ENCODE assay signal across 26 cellular contexts in genomic region chr15:25397110-25397509, GRCh38. TPM values are rescaled to one million over a fixed set of nuclear protein-coding genes. Genes with fewer than 3 reads are reported as not detected.
A peak's percentile ranks its signal among the peaks of the same experiment; 100 is the strongest.
DNase-seq lines count a peak whose midpoint lies in the region; ATAC-seq and TF ChIP-seq lines count a peak whose summit lies in the region.
"Had no signal": no experiment of that assay in that cellular context is flagged by ENCODE, and none has a peak within 500 bp of the region (broad histone marks: within the 10 kb centered on the region; RNA-seq: fewer than 3 reads in every experiment).

No MANE protein-coding gene starts in this region.

- H3K36me3 ChIP-seq in mesenchymal stem cell (ENCODE audit: control insufficient read depth in 1 of 2, insufficient read depth in 2 of 2, low read depth in 1 of 2, low read length in 2 of 2) (peaks cover 10 to 21% of the 10 kb centered on the region in 2 experiments), sigmoid colon (peaks cover 0 to 8% (median 1%) of the 10 kb centered on the region in 4 donors), heart right ventricle (peaks cover 0 to 27% (median 5%) of the 10 kb centered on the region in 9 donors)

- intact Hi-C loops in dendritic cell treated with granulocyte-macrophage colony-stimulating factor and Interleukin-4, amounts not matched to agents 40 ng/mL and 50 ng/mL, for 4 days (cut with micrococcal nuclease), result no loop called here
- intact Hi-C loops in sigmoid colon (cut with DNase I) (no loop called here), heart right ventricle (cut with DNase I) (loop anchor here in 1 of 10 donors (5.0 kb wide), 1 partner anchor 35 kb away; no protein-coding TSS in a partner anchor)

- H4K91ac ChIP-seq in mesenchymal stem cell (ENCODE audit: low read length), result no peak overlapping the region

- peaks cover 46% of the 10 kb centered on the region for H3K36me3 Mint-ChIP-seq in dendritic cell treated with granulocyte-macrophage colony-stimulating factor and Interleukin-4, amounts not matched to agents 40 ng/mL and 50 ng/mL, for 4 days (ENCODE audit: low read depth)
- H3K36me3 Mint-ChIP-seq in stimulated activated memory B cell treated with anti-CD40 and anti-IgM and Interleukin-4, amounts not matched to agents 10 μg/mL and 1 μg/mL and 100 μg/mL, for 72 hours, result peaks cover 55% of the 10 kb centered on the region

- H2BK15ac ChIP-seq in mesenchymal stem cell (ENCODE audit: low read depth, poor library complexity, severe bottlenecking), result no peak overlapping the region

- H3K4me1 ChIP-seq in mesenchymal stem cell (ENCODE audit: control insufficient read depth, insufficient read depth, low read depth, low read length), result no peaks in the 10 kb centered on the region
- peaks cover 0 to 13% (median 5%) of the 10 kb centered on the region in 4 donors for H3K4me1 ChIP-seq in sigmoid colon
- peaks cover 0 to 64% (median 20%) of the 10 kb centered on the region in 9 donors for H3K4me1 ChIP-seq in heart right ventricle

- TF ChIP-seq EP300 in sigmoid colon (IDR thresholded peaks at IDR 0.05), result no peak

- no peak overlapping the region for H3K14ac ChIP-seq in mesenchymal stem cell (ENCODE audit: low read length in 2 of 2)

- H3K4me3 Mint-ChIP-seq in dendritic cell treated with granulocyte-macrophage colony-stimulating factor and Interleukin-4, amounts not matched to agents 40 ng/mL and 50 ng/mL, for 4 days, result no peak overlapping the region
- H3K4me3 Mint-ChIP-seq in stimulated activated memory B cell treated with anti-CD40 and anti-IgM and Interleukin-4, amounts not matched to agents 10 μg/mL and 1 μg/mL and 100 μg/mL, for 72 hours, result no peak overlapping the region
- H3K4me3 Mint-ChIP-seq: activated naive CD4-positive, alpha-beta T cell treated with anti-CD3 and anti-CD28 coated beads, Interleukin-2, amount 50 U/mL, for 24 hours; activated T-helper 1 cell treated with anti-CD3 and anti-CD28 coated beads, Interleukin-12 subunit alpha, Interleukin-12 subunit beta, Interleukin-2, Interleukin-4 antibody, amounts not matched to agents 30 ng/mL and 10 ng/mL and 1 ng/mL, durations not matched to agents 14 hours and 24 hours and 36 hours; nephron had no signal

- H2AK5ac ChIP-seq in mesenchymal stem cell (ENCODE audit: low read length, severe bottlenecking), result no peak overlapping the region

- H2BK5ac ChIP-seq in mesenchymal stem cell (ENCODE audit: low read depth, low read length, poor library complexity, severe bottlenecking), result no peak overlapping the region

- peaks cover 17% of the 10 kb centered on the region for H3K79me1 ChIP-seq in mesenchymal stem cell (replicated peaks; ENCODE audit: low read length, poor library complexity, severe bottlenecking)

- peak; percentile 36 for DNase-seq in EH (ENCODE audit: low read depth)
- DNase-seq in MV-4-11 (lab: John Stamatoyannopoulos, UW), result peak; percentile 1
- DNase-seq in mesenchymal stem cell, result no peak
- DNase-seq in sigmoid colon, result no peak
- no peak for DNase-seq in NCI-H2171 (lab: John Stamatoyannopoulos, UW)
- DNase-seq in heart right ventricle, result no peak
- DNase-seq: activated CD8-positive, alpha-beta memory T cell treated with anti-CD3 and anti-CD28 coated beads for 24 hours; aorta; DMS 273 treated with DMSO at 0.1 percent for 48 hours; effector memory CD4-positive, alpha-beta T cell; glutamatergic neuron; HCEC 1CT; KG1; left colon; NCI-H1092; NCI-H187 treated with DMSO at 0.1 percent for 48 hours; NCI-H345; NCI-H82; stimulated activated naive CD4-positive, alpha-beta T cell treated with Interleukin-2 at 50 U/mL for 16 hours; tibial artery had no signal

- H3K9ac ChIP-seq in mesenchymal stem cell (ENCODE audit: low read length), result no peak overlapping the region

- TF ChIP-seq POLR2A in sigmoid colon (IDR thresholded peaks at IDR 0.05), result no peak

- H3K4me1 Mint-ChIP-seq in dendritic cell treated with granulocyte-macrophage colony-stimulating factor and Interleukin-4, amounts not matched to agents 40 ng/mL and 50 ng/mL, for 4 days (ENCODE audit: low read depth), result peaks cover 51% of the 10 kb centered on the region
- peaks cover 31% of the 10 kb centered on the region for H3K4me1 Mint-ChIP-seq in stimulated activated memory B cell treated with anti-CD40 and anti-IgM and Interleukin-4, amounts not matched to agents 10 μg/mL and 1 μg/mL and 100 μg/mL, for 72 hours
- H3K4me1 Mint-ChIP-seq: nephron had no signal

- no peaks in the 10 kb centered on the region for H3K9me3 Mint-ChIP-seq in dendritic cell treated with granulocyte-macrophage colony-stimulating factor and Interleukin-4, amounts not matched to agents 40 ng/mL and 50 ng/mL, for 4 days
- no peaks in the 10 kb centered on the region for H3K9me3 Mint-ChIP-seq in stimulated activated memory B cell treated with anti-CD40 and anti-IgM and Interleukin-4, amounts not matched to agents 10 μg/mL and 1 μg/mL and 100 μg/mL, for 72 hours

- no peak overlapping the region for H3K18ac ChIP-seq in mesenchymal stem cell (ENCODE audit: low read depth in 1 of 2, low read length in 2 of 2)

- H3K4me2 ChIP-seq in mesenchymal stem cell (ENCODE audit: low read length, poor library complexity, severe bottlenecking), result no peak overlapping the region
- H3K4me2 ChIP-seq: smooth muscle cell had no signal

- no peaks in the 10 kb centered on the region for H3K27me3 Mint-ChIP-seq in dendritic cell treated with granulocyte-macrophage colony-stimulating factor and Interleukin-4, amounts not matched to agents 40 ng/mL and 50 ng/mL, for 4 days
- H3K27me3 Mint-ChIP-seq in stimulated activated memory B cell treated with anti-CD40 and anti-IgM and Interleukin-4, amounts not matched to agents 10 μg/mL and 1 μg/mL and 100 μg/mL, for 72 hours, result no peaks in the 10 kb centered on the region
- H3K27me3 Mint-ChIP-seq: activated naive CD4-positive, alpha-beta T cell treated with anti-CD3 and anti-CD28 coated beads, Interleukin-2, amount 50 U/mL, for 24 hours had no signal

- H3K27ac ChIP-seq in mesenchymal stem cell (ENCODE audit: low read length, poor library complexity, severe bottlenecking) (peak overlapping the region; percentile 10), sigmoid colon (no peak overlapping the region), heart right ventricle (no peak overlapping the region)
- H3K27ac ChIP-seq: tibial artery had no signal

- TF ChIP-seq CTCF in sigmoid colon (IDR thresholded peaks at IDR 0.05), result no peak
- no peak for TF ChIP-seq CTCF in heart right ventricle (IDR thresholded peaks at IDR 0.05)

- ATAC-seq in stimulated activated memory B cell treated with anti-CD40 and anti-IgM and Interleukin-4, amounts not matched to agents 10 μg/mL and 1 μg/mL and 100 μg/mL, for 72 hours, result no peak
- no peak for ATAC-seq in heart right ventricle
- ATAC-seq: left colon had no signal

- H3K4ac ChIP-seq in mesenchymal stem cell (ENCODE audit: low read depth in 1 of 2, low read length in 2 of 2), result no peak overlapping the region

- H4K8ac ChIP-seq in mesenchymal stem cell (ENCODE audit: low read length), result no peak overlapping the region

- no peaks in the 10 kb centered on the region for H3K27me3 ChIP-seq in mesenchymal stem cell (ENCODE audit: control insufficient read depth in 1 of 2, insufficient read depth in 1 of 2, low read length in 2 of 2)
- H3K27me3 ChIP-seq in sigmoid colon, result no peaks in the 10 kb centered on the region
- H3K27me3 ChIP-seq in heart right ventricle, result no peaks in the 10 kb centered on the region
- H3K27me3 ChIP-seq: tibial artery had no signal

- H3K9me3 ChIP-seq in mesenchymal stem cell (ENCODE audit: control insufficient read depth, low read length) (peaks cover 1% of the 10 kb centered on the region), sigmoid colon (peaks cover 0 to 3% (median 0%) of the 10 kb centered on the region in 4 donors), heart right ventricle (peaks cover 0 to 15% (median 10%) of the 10 kb centered on the region in 11 donors)

- no peak overlapping the region for H2AFZ ChIP-seq in mesenchymal stem cell (ENCODE audit: low read depth, low read length)

- no peak overlapping the region for H2BK120ac ChIP-seq in mesenchymal stem cell (ENCODE audit: low read depth, low read length)

- no peak overlapping the region for H2BK12ac ChIP-seq in mesenchymal stem cell (ENCODE audit: low read length in 2 of 2)

- H3K27ac Mint-ChIP-seq in dendritic cell treated with granulocyte-macrophage colony-stimulating factor and Interleukin-4, amounts not matched to agents 40 ng/mL and 50 ng/mL, for 4 days, result peak overlapping the region; percentile 2
- no peak overlapping the region for H3K27ac Mint-ChIP-seq in stimulated activated memory B cell treated with anti-CD40 and anti-IgM and Interleukin-4, amounts not matched to agents 10 μg/mL and 1 μg/mL and 100 μg/mL, for 72 hours
- H3K27ac Mint-ChIP-seq: activated naive CD4-positive, alpha-beta T cell treated with anti-CD3 and anti-CD28 coated beads, Interleukin-2, amount 50 U/mL, for 24 hours; activated T-helper 1 cell treated with anti-CD3 and anti-CD28 coated beads, Interleukin-12 subunit alpha, Interleukin-12 subunit beta, Interleukin-2, Interleukin-4 antibody, amounts not matched to agents 30 ng/mL and 10 ng/mL and 1 ng/mL, durations not matched to agents 14 hours and 24 hours and 36 hours; nephron had no signal

- no peak overlapping the region for H3K23ac ChIP-seq in mesenchymal stem cell (ENCODE audit: low read length in 2 of 2)

- H3K4me3 ChIP-seq in mesenchymal stem cell (ENCODE audit: insufficient read depth in 1 of 2, low read depth in 1 of 2, low read length in 2 of 2), result no peak overlapping the region
- H3K4me3 ChIP-seq in sigmoid colon, result no peak overlapping the region
- H3K4me3 ChIP-seq in heart right ventricle, result no peak overlapping the region
- H3K4me3 ChIP-seq: smooth muscle cell, tibial artery had no signal

RNA-seq across cellular contexts. Expression of gene UBE3A, which starts 41.7 kb away (rescaled TPM):
- polyA plus RNA-seq in mesenchymal stem cell (2013, experiment 1 of 2), result 36.5 TPM
- polyA plus RNA-seq in mesenchymal stem cell (2013, experiment 2 of 2), result 42.1 TPM
- total RNA-seq in sigmoid colon, result 100 to 1,000 TPM in 1 of 4 donors, 10 to 100 TPM in 3; 70.9 to 103 (median 86.1) TPM
- 10 to 100 TPM; 12.6 to 21.5 (median 19.2) TPM for polyA plus RNA-seq in sigmoid colon
- 100 to 1,000 TPM; 101 to 146 (median 112) TPM for total RNA-seq in heart right ventricle
- polyA plus RNA-seq in heart right ventricle, result 10 to 100 TPM; 24.2 to 40.3 TPM

Comparison
In these comparisons a context has a peak if more than half of its experiments do, and no peak if none do; other contexts are left out.
1. DNase-seq: peak in EH (single experiment) and MV-4-11 (single experiment); none in mesenchymal stem cell (single experiment), sigmoid colon (single experiment), NCI-H2171 (single experiment) and heart right ventricle (0 of 2).